ENCODE assay signal across 2 cellular contexts in the genomic region with DNA sequence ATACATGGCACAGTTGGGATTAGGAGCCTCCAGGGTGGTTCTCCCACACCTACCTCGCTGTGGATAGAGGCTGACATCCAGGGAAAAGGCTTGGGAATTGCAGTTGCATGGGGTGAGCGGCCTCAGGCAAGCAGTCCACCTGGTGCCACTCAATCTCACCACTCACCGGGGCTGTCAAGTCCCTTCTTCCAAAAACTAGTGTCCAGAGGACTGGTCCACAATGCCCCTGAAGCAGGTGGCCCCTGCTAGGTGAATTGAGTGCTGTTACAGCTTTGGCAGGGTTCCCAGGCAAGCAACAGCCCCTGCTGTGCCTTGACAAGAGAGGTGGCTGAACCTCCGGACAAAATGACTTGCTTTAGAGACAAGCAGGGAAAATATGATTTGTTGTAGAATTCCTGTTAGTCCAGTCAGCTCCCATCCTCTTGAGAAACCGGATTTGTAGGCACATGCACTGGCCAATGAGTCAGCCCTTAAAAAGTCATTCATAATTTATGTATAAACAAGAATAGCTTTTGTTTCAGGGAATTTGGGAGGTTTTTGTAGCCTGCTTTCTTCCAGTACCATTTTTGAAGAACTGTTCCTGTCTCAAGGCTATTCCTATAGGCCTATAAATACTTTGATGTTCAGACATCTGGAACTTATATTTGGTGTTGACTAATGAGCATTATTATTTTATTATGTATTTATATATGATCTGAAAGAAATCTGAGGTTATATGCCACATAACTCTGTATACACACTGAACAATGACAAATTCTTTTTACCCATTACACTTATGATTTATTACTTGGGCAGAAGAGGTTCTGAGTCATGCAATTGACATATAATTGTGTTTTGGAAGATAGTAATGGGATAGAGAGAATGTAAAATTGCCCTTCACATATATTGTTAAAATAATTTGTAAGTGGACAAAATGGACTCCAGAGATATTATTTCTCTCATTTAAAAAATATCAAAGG.
TF ChIP-seq lines count a peak whose summit lies in the region.

No MANE protein-coding gene starts in this region.

TF ChIP-seq in Ishikawa, 13 proteins besides CTCF, POLR2A, EP300 and RAD21 (continued from another document):
- TF ChIP-seq, protein P1, sequence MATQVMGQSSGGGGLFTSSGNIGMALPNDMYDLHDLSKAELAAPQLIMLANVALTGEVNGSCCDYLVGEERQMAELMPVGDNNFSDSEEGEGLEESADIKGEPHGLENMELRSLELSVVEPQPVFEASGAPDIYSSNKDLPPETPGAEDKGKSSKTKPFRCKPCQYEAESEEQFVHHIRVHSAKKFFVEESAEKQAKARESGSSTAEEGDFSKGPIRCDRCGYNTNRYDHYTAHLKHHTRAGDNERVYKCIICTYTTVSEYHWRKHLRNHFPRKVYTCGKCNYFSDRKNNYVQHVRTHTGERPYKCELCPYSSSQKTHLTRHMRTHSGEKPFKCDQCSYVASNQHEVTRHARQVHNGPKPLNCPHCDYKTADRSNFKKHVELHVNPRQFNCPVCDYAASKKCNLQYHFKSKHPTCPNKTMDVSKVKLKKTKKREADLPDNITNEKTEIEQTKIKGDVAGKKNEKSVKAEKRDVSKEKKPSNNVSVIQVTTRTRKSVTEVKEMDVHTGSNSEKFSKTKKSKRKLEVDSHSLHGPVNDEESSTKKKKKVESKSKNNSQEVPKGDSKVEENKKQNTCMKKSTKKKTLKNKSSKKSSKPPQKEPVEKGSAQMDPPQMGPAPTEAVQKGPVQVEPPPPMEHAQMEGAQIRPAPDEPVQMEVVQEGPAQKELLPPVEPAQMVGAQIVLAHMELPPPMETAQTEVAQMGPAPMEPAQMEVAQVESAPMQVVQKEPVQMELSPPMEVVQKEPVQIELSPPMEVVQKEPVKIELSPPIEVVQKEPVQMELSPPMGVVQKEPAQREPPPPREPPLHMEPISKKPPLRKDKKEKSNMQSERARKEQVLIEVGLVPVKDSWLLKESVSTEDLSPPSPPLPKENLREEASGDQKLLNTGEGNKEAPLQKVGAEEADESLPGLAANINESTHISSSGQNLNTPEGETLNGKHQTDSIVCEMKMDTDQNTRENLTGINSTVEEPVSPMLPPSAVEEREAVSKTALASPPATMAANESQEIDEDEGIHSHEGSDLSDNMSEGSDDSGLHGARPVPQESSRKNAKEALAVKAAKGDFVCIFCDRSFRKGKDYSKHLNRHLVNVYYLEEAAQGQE (IDR thresholded peaks at IDR 0.05; ENCODE audit: low read depth): no peak; the same call in 1 of the 2 replicates
- TF ChIP-seq TAF1 (IDR thresholded peaks at IDR 0.05; ENCODE audit: low read depth) (no peak), ZBTB7A (IDR thresholded peaks at IDR 0.05; ENCODE audit: low read depth) (peak; percentile 29; the same call in 1 of the 2 replicates), TCF12 (IDR thresholded peaks at IDR 0.05; ENCODE audit: low read depth) (peak; percentile 98), NFIC (IDR thresholded peaks at IDR 0.05) (peak; percentile 98), EGR1 (IDR thresholded peaks at IDR 0.05) (no peak), TEAD4 (IDR thresholded peaks at IDR 0.05) (peak; percentile 92), FOXM1 (IDR thresholded peaks at IDR 0.05; ENCODE audit: borderline replicate concordance, low read depth) (peak; percentile 94), YY1 (IDR thresholded peaks at IDR 0.05; ENCODE audit: low read depth) (peak; percentile 66)
- TF ChIP-seq, protein P2, sequence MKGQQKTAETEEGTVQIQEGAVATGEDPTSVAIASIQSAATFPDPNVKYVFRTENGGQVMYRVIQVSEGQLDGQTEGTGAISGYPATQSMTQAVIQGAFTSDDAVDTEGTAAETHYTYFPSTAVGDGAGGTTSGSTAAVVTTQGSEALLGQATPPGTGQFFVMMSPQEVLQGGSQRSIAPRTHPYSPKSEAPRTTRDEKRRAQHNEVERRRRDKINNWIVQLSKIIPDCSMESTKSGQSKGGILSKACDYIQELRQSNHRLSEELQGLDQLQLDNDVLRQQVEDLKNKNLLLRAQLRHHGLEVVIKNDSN (IDR thresholded peaks at IDR 0.05): peak; percentile 48
TF ChIP-seq in Ishikawa: peak in this region for 10.

TF ChIP-seq in SK-N-SH, 30 proteins besides CTCF, POLR2A, EP300 and RAD21 (continued from another document):
- TF ChIP-seq TEAD4 (IDR thresholded peaks at IDR 0.05; ENCODE audit: borderline replicate concordance, insufficient read depth): peak; percentile 91
- TF ChIP-seq TCF12 (IDR thresholded peaks at IDR 0.05): peak; percentile 87
- TF ChIP-seq TAF1 (IDR thresholded peaks at IDR 0.05; ENCODE audit: borderline replicate concordance, low read depth, low read length): peak; percentile 19; the same call in 1 of the 2 replicates
- no peak for TF ChIP-seq CHD2 (IDR thresholded peaks at IDR 0.05; ENCODE audit: low read length, partially characterized antibody)
- TF ChIP-seq, protein P3, sequence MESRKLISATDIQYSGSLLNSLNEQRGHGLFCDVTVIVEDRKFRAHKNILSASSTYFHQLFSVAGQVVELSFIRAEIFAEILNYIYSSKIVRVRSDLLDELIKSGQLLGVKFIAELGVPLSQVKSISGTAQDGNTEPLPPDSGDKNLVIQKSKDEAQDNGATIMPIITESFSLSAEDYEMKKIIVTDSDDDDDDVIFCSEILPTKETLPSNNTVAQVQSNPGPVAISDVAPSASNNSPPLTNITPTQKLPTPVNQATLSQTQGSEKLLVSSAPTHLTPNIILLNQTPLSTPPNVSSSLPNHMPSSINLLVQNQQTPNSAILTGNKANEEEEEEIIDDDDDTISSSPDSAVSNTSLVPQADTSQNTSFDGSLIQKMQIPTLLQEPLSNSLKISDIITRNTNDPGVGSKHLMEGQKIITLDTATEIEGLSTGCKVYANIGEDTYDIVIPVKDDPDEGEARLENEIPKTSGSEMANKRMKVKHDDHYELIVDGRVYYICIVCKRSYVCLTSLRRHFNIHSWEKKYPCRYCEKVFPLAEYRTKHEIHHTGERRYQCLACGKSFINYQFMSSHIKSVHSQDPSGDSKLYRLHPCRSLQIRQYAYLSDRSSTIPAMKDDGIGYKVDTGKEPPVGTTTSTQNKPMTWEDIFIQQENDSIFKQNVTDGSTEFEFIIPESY (IDR thresholded peaks at IDR 0.05; ENCODE audit: borderline replicate concordance, low read depth): peak; percentile 66; the same call in 1 of the 2 replicates
- TF ChIP-seq MEF2A (IDR thresholded peaks at IDR 0.05; ENCODE audit: borderline replicate concordance, low read depth): peak; percentile 67; the same call in 1 of the 2 replicates
- TF ChIP-seq, protein P2 (IDR thresholded peaks at IDR 0.05; ENCODE audit: borderline replicate concordance, low read depth): no peak
- no peak for TF ChIP-seq ELF1 (IDR thresholded peaks at IDR 0.05)
- peak; percentile 94 for TF ChIP-seq JUND (IDR thresholded peaks at IDR 0.05)
- TF ChIP-seq RXRA (IDR thresholded peaks at IDR 0.05; ENCODE audit: borderline replicate concordance, low read depth): peak; percentile 45; the same call in 1 of the 2 replicates
- no peak for TF ChIP-seq NRF1 (IDR thresholded peaks at IDR 0.05; ENCODE audit: low read depth, low read length)
- TF ChIP-seq, protein P4, sequence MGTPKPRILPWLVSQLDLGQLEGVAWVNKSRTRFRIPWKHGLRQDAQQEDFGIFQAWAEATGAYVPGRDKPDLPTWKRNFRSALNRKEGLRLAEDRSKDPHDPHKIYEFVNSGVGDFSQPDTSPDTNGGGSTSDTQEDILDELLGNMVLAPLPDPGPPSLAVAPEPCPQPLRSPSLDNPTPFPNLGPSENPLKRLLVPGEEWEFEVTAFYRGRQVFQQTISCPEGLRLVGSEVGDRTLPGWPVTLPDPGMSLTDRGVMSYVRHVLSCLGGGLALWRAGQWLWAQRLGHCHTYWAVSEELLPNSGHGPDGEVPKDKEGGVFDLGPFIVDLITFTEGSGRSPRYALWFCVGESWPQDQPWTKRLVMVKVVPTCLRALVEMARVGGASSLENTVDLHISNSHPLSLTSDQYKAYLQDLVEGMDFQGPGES (IDR thresholded peaks at IDR 0.05; ENCODE audit: low read depth, low read length): no peak
- TF ChIP-seq YY1 (IDR thresholded peaks at IDR 0.05; ENCODE audit: low read depth): no peak
- TF ChIP-seq FOXJ3 (CRISPR knock-in tag; IDR thresholded peaks at IDR 0.05): no peak
- TF ChIP-seq MXI1 (IDR thresholded peaks at IDR 0.05; ENCODE audit: low read depth, low read length): no peak
- TF ChIP-seq, protein P5, sequence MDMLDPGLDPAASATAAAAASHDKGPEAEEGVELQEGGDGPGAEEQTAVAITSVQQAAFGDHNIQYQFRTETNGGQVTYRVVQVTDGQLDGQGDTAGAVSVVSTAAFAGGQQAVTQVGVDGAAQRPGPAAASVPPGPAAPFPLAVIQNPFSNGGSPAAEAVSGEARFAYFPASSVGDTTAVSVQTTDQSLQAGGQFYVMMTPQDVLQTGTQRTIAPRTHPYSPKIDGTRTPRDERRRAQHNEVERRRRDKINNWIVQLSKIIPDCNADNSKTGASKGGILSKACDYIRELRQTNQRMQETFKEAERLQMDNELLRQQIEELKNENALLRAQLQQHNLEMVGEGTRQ (IDR thresholded peaks at IDR 0.05; ENCODE audit: borderline replicate concordance, low read depth, low read length): no peak
- TF ChIP-seq, protein P6, sequence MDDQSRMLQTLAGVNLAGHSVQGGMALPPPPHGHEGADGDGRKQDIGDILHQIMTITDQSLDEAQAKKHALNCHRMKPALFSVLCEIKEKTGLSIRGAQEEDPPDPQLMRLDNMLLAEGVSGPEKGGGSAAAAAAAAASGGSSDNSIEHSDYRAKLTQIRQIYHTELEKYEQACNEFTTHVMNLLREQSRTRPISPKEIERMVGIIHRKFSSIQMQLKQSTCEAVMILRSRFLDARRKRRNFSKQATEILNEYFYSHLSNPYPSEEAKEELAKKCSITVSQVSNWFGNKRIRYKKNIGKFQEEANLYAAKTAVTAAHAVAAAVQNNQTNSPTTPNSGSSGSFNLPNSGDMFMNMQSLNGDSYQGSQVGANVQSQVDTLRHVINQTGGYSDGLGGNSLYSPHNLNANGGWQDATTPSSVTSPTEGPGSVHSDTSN (IDR thresholded peaks at IDR 0.05): peak; percentile 93
- TF ChIP-seq POLR2AphosphoS5 (IDR thresholded peaks at IDR 0.05; ENCODE audit: low read depth, low read length): peak; percentile 31; the same call in 1 of the 2 replicates
- TF ChIP-seq NFIC (IDR thresholded peaks at IDR 0.05; ENCODE audit: borderline replicate concordance): peak; percentile 81
- TF ChIP-seq SIN3A (IDR thresholded peaks at IDR 0.05; ENCODE audit: borderline replicate concordance, low read depth, low read length): peak; percentile 84; the same call in 1 of the 2 replicates
- no peak for TF ChIP-seq RCOR1 (IDR thresholded peaks at IDR 0.05; ENCODE audit: low read length)
- TF ChIP-seq GATA2 (CRISPR knock-in tag; IDR thresholded peaks at IDR 0.05): no peak
- no peak for TF ChIP-seq EZH2phosphoT487 (IDR thresholded peaks at IDR 0.05; ENCODE audit: borderline replicate concordance, low read depth)
- no peak for TF ChIP-seq GABPA (IDR thresholded peaks at IDR 0.05; ENCODE audit: low read depth)
- TF ChIP-seq FOXM1 (IDR thresholded peaks at IDR 0.05; ENCODE audit: low read depth): no peak; the same call in 1 of the 2 replicates
- TF ChIP-seq FOSL2 (IDR thresholded peaks at IDR 0.05; ENCODE audit: borderline replicate concordance, low read depth): peak; percentile 95
- TF ChIP-seq RFX5 (IDR thresholded peaks at IDR 0.05; ENCODE audit: low read length): no peak
TF ChIP-seq in SK-N-SH: peak in this region for 14.
